In the genomic region with DNA sequence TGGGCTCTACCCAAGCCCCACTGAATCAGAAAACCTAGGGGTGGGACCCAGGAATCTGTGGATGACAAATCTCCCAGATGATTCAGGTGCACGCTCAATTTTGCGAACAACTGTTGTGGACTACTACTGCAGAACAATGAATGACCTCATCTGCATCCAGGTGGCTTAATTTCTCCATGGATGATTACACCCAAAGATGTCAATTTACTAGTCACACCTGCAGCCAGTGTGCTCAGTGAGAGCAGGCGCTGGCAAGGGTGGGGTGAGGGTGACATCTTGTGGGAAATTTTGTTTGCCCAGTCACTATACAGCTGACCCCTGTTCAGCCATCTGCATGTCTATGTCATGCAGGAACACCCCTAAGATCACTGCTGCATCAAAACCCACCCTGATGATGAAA, we compare ENCODE assay signal across 19 cellular contexts.
DNase-seq lines count a peak whose midpoint lies in the region; ATAC-seq and TF ChIP-seq lines count a peak whose summit lies in the region.
"Had no signal": no experiment of that assay in that cellular context is flagged by ENCODE, and none has a peak within 500 bp of the region (broad histone marks: within the 10 kb centered on the region; RNA-seq: fewer than 3 reads in every experiment).

No MANE protein-coding gene starts in this region.

- H3K4me1 Mint-ChIP-seq in stimulated activated naive B cell treated with anti-CD40 and anti-IgM and Interleukin-4, amounts not matched to agents 10 μg/mL and 1 μg/mL and 100 μg/mL, for 72 hours: no peaks in the 10 kb centered on the region
- peaks cover 13% of the 10 kb centered on the region for H3K4me1 Mint-ChIP-seq in CD4-positive, alpha-beta T cell (ENCODE audit: low read depth)

- no peak overlapping the region for H3K4me3 Mint-ChIP-seq in stimulated activated naive B cell treated with anti-CD40 and anti-IgM and Interleukin-4, amounts not matched to agents 10 μg/mL and 1 μg/mL and 100 μg/mL, for 72 hours
- no peak overlapping the region for H3K4me3 Mint-ChIP-seq in CD4-positive, alpha-beta T cell
- H3K4me3 Mint-ChIP-seq: activated CD4-positive, alpha-beta memory T cell treated with anti-CD3 and anti-CD28 coated beads for 36 hours; activated naive CD8-positive, alpha-beta T cell; activated T-cell treated with anti-CD3 and anti-CD28 coated beads, Interleukin-2, amount 50 U/mL, for 4 hours; brain had no signal

- CTCF ChIA-PET in A673 (lab: Charles Lee): no interaction called here
- CTCF ChIA-PET in CD4-positive, alpha-beta T cell (lab: Charles Lee): no interaction called here

- BruUV-seq in A673 (replicated peaks; lab: Mats Ljungman, UMichigan): no TSS peak

- TF ChIP-seq CTCF in A673 (conservative IDR thresholded peaks at IDR 0.05; ENCODE audit: low read depth, low read length): no peak
- no peak for TF ChIP-seq CTCF in CD4-positive, alpha-beta T cell (IDR thresholded peaks at IDR 0.05)

- peaks cover 13% of the 10 kb centered on the region for H3K27me3 ChIP-seq in A673 (replicated peaks; ENCODE audit: insufficient read depth, low read depth, low read length, poor library complexity)
- no peaks in the 10 kb centered on the region for H3K27me3 ChIP-seq in CD4-positive, alpha-beta T cell (ENCODE audit: control insufficient read depth, insufficient read depth, low read length)
- H3K27me3 ChIP-seq: esophagus muscularis mucosa, heart right ventricle, right atrium auricular region had no signal

- H3K9me3 Mint-ChIP-seq in stimulated activated naive B cell treated with anti-CD40 and anti-IgM and Interleukin-4, amounts not matched to agents 10 μg/mL and 1 μg/mL and 100 μg/mL, for 72 hours: peaks cover 0 to 2% of the 10 kb centered on the region in 2 donors
- H3K9me3 Mint-ChIP-seq in CD4-positive, alpha-beta T cell: no peaks in the 10 kb centered on the region
- H3K9me3 Mint-ChIP-seq: activated CD4-positive, alpha-beta memory T cell treated with anti-CD3 and anti-CD28 coated beads for 36 hours; activated T-cell treated with anti-CD3 and anti-CD28 coated beads, Interleukin-2, amount 50 U/mL, for 4 hours had no signal

- no peak overlapping the region for H3K4me3 ChIP-seq in A673 (ENCODE audit: low read depth, low read length, poor library complexity, severe bottlenecking)
- H3K4me3 ChIP-seq: esophagus muscularis mucosa, heart right ventricle, right atrium auricular region had no signal

- POLR2A ChIA-PET in A673 (lab: Charles Lee; ENCODE audit: low non-redundant PET): no interaction called here
- POLR2A ChIA-PET in CD4-positive, alpha-beta T cell (lab: Charles Lee): no interaction called here

- H3K36me3 Mint-ChIP-seq in stimulated activated naive B cell treated with anti-CD40 and anti-IgM and Interleukin-4, amounts not matched to agents 10 μg/mL and 1 μg/mL and 100 μg/mL, for 72 hours: peaks cover 0 to 3% of the 10 kb centered on the region in 2 donors
- no peaks in the 10 kb centered on the region for H3K36me3 Mint-ChIP-seq in CD4-positive, alpha-beta T cell (ENCODE audit: low read depth)
- H3K36me3 Mint-ChIP-seq: activated CD4-positive, alpha-beta memory T cell treated with anti-CD3 and anti-CD28 coated beads for 36 hours; activated naive CD8-positive, alpha-beta T cell had no signal

- DNase-seq in DMS53 (lab: John Stamatoyannopoulos, UW): peak; percentile 79
- DNase-seq in NCI-H187 (lab: John Stamatoyannopoulos, UW): peak; percentile 15 to 39
- DNase-seq in NCI-H526 (lab: John Stamatoyannopoulos, UW): peak; percentile 52 to 72
- DNase-seq in glomerular visceral epithelial cell (ENCODE audit: extremely low spot score): peak; percentile 82
- DNase-seq in stimulated activated naive B cell treated with anti-CD40 and anti-IgM and Interleukin-4, amounts not matched to agents 10 μg/mL and 1 μg/mL and 100 μg/mL, for 72 hours: no peak
- no peak for DNase-seq in A673 (ENCODE audit: low spot score)
- DNase-seq in CD4-positive, alpha-beta T cell: no peak
- DNase-seq: activated CD4-positive, alpha-beta memory T cell treated with anti-CD3 and anti-CD28 coated beads for 36 hours; activated T-cell treated with anti-CD3 and anti-CD28 coated beads, Interleukin-2, amount 50 U/mL, for 4 hours; heart right ventricle; islet precursor cell; midbrain had no signal

- no peaks in the 10 kb centered on the region for H3K36me3 ChIP-seq in A673 (ENCODE audit: insufficient read depth, low read length, poor library complexity, severe bottlenecking)
- H3K36me3 ChIP-seq: neutrophil, right atrium auricular region had no signal

- no peak overlapping the region for H3K27ac ChIP-seq in A673 (ENCODE audit: low read depth, low read length, poor library complexity, severe bottlenecking)
- no peak overlapping the region for H3K27ac ChIP-seq in CD4-positive, alpha-beta T cell (ENCODE audit: low read depth, low read length)
- H3K27ac ChIP-seq: esophagus muscularis mucosa, heart right ventricle, neutrophil, right atrium auricular region had no signal

- H3K27ac Mint-ChIP-seq in stimulated activated naive B cell treated with anti-CD40 and anti-IgM and Interleukin-4, amounts not matched to agents 10 μg/mL and 1 μg/mL and 100 μg/mL, for 72 hours: no peak overlapping the region
- no peak overlapping the region for H3K27ac Mint-ChIP-seq in CD4-positive, alpha-beta T cell
- H3K27ac Mint-ChIP-seq: activated CD4-positive, alpha-beta memory T cell treated with anti-CD3 and anti-CD28 coated beads for 36 hours; activated naive CD8-positive, alpha-beta T cell had no signal

- H3K4me1 ChIP-seq in A673 (ENCODE audit: insufficient read depth, low read length, poor library complexity, severe bottlenecking): no peaks in the 10 kb centered on the region

- intact Hi-C loops in A673 (cut with micrococcal nuclease; ENCODE audit: unreplicated experiment): no loop called here
- intact Hi-C loops in CD4-positive, alpha-beta T cell (cut with DNase I, micrococcal nuclease): no loop called here

- ATAC-seq in HG02970 (IDR thresholded peaks at IDR 0.05; ENCODE audit: low FRiP score, unreplicated experiment): no peak
- ATAC-seq in stimulated activated naive B cell treated with anti-CD40 and anti-IgM and Interleukin-4, amounts not matched to agents 10 μg/mL and 1 μg/mL and 100 μg/mL, for 72 hours (replicated peaks): no peak
- ATAC-seq in CD4-positive, alpha-beta T cell (ENCODE audit: poor library complexity): no peak
- ATAC-seq: activated T-cell treated with anti-CD3 and anti-CD28 coated beads, Interleukin-2, amount 50 U/mL, for 4 hours; Panc1 had no signal

- peaks cover 9 to 21% of the 10 kb centered on the region in 2 donors for H3K27me3 Mint-ChIP-seq in stimulated activated naive B cell treated with anti-CD40 and anti-IgM and Interleukin-4, amounts not matched to agents 10 μg/mL and 1 μg/mL and 100 μg/mL, for 72 hours
- peaks cover 5% of the 10 kb centered on the region for H3K27me3 Mint-ChIP-seq in CD4-positive, alpha-beta T cell
- H3K27me3 Mint-ChIP-seq: activated naive CD8-positive, alpha-beta T cell; brain had no signal

- H3K9me3 ChIP-seq in A673 (ENCODE audit: low read depth, low read length, poor library complexity, severe bottlenecking): no peaks in the 10 kb centered on the region
- no peaks in the 10 kb centered on the region for H3K9me3 ChIP-seq in CD4-positive, alpha-beta T cell (ENCODE audit: control insufficient read depth, low read length)
- H3K9me3 ChIP-seq: esophagus muscularis mucosa, heart right ventricle, neutrophil, right atrium auricular region had no signal

Comparison
In these comparisons a context has a peak if more than half of its experiments do, and no peak if none do; other contexts are left out.
1. DNase-seq: peak in DMS53 (single experiment), NCI-H187 (2 of 2), NCI-H526 (2 of 2) and glomerular visceral epithelial cell (single experiment); none in stimulated activated naive B cell treated with anti-CD40 and anti-IgM and Interleukin-4, amounts not matched to agents 10 μg/mL and 1 μg/mL and 100 μg/mL, for 72 hours (single experiment), A673 (single experiment) and CD4-positive, alpha-beta T cell (0 of 10).